9 cellular contexts compared by ENCODE assay signal in the genomic region with DNA sequence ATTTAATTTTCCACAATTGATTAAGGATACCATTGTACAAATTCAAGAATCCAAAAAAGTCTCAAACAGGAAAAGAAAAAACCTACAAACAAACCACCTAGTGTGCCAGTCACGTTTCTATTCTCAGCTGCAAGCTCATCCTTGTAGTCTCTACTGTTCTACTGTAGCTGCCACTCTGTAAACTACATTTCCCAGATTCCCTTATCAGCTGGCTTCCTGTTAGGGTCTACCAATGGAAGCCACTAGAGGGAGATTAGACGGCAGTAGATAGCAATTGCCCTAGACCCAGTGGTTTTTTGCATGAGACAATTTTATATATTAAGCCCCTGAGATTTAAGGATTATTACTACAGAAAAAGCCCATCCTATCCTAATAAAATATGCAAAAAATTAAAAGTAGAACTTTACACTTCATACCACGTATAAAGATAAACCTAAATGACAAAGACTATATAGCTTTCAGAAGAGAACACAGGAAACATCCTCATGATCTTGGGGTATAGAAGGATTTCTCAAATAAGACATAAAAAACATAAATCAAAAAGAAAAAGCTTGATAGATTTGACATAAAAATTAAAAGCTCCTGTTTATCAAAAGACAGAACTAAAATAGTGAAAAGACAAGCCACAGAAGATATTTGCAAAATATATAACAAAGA. TPM values are rescaled to one million over a fixed set of nuclear protein-coding genes. Genes with fewer than 3 reads are reported as not detected.
A peak's percentile ranks its signal among the peaks of the same experiment; 100 is the strongest.
DNase-seq lines count a peak whose midpoint lies in the region; ATAC-seq and TF ChIP-seq lines count a peak whose summit lies in the region.
"Had no signal": no experiment of that assay in that cellular context is flagged by ENCODE, and none has a peak within 500 bp of the region (broad histone marks: within the 10 kb centered on the region; RNA-seq: fewer than 3 reads in every experiment).

No MANE protein-coding gene starts in this region.

- intact Hi-C loops in esophagus muscularis mucosa (cut with DNase I), result no loop called here

- H3K36me3 ChIP-seq in SK-N-MC (ENCODE audit: insufficient read depth, low read length) (no peaks in the 10 kb centered on the region), esophagus muscularis mucosa (peaks cover 29 to 38% (median 35%) of the 10 kb centered on the region in 4 donors)

- H3K36me3 Mint-ChIP-seq in natural killer cell treated with Interleukin-12 subunit alpha and Interleukin-12 subunit beta and Interleukin-15 and Interleukin-18, amount 100 ng/mL, for 72 hours, result no peaks in the 10 kb centered on the region

- H3K4me3 ChIP-seq in SK-N-MC (peak overlapping the region; percentile 46), esophagus muscularis mucosa (no peak overlapping the region)
- H3K4me3 ChIP-seq: skin epidermis had no signal

- H3K27ac ChIP-seq in SK-N-MC (no peak overlapping the region), esophagus muscularis mucosa (replicated peaks in 1 of 4) (no peak overlapping the region)
- H3K27ac ChIP-seq: skin epidermis had no signal

- peak overlapping the region; percentile 19 for H3K9ac ChIP-seq in SK-N-MC (ENCODE audit: insufficient read length)

- no peak overlapping the region for H3K4me3 Mint-ChIP-seq in natural killer cell treated with Interleukin-12 subunit alpha and Interleukin-12 subunit beta and Interleukin-15 and Interleukin-18, amount 100 ng/mL, for 72 hours

- DNase-seq in AG20443 (ENCODE audit: low spot score) (peak; percentile 82), GM13977 (ENCODE audit: low spot score) (peak; percentile 70), NCI-H1417 (lab: John Stamatoyannopoulos, UW) (peak; percentile 29 to 78 (median 51)), SK-N-MC (ENCODE audit: low read depth, low spot score) (peak; percentile 61), esophagus muscularis mucosa (ENCODE audit: extremely low spot score) (peak; percentile 77), occipital lobe (lab: John Stamatoyannopoulos, UW) (no peak)
- no peak for DNase-seq in natural killer cell treated with Interleukin-12 subunit alpha and Interleukin-12 subunit beta and Interleukin-15 and Interleukin-18, amount 100 ng/mL, for 72 hours (ENCODE audit: low spot score)

- TF ChIP-seq EP300 in esophagus muscularis mucosa (IDR thresholded peaks at IDR 0.05), result no peak

- 8% methylated on average over 3 of the region's 3 CpGs for WGBS in esophagus muscularis mucosa

- no peaks in the 10 kb centered on the region for H3K9me3 ChIP-seq in SK-N-MC (ENCODE audit: low read depth, low read length)
- no peaks in the 10 kb centered on the region for H3K9me3 ChIP-seq in esophagus muscularis mucosa

- H3K27ac Mint-ChIP-seq in natural killer cell treated with Interleukin-12 subunit alpha and Interleukin-12 subunit beta and Interleukin-15 and Interleukin-18, amount 100 ng/mL, for 72 hours, result no peak overlapping the region

- TF ChIP-seq POLR2A in esophagus muscularis mucosa (IDR thresholded peaks at IDR 0.05; ENCODE audit: low read depth), result no peak

- no peaks in the 10 kb centered on the region for H3K27me3 ChIP-seq in esophagus muscularis mucosa

- no peaks in the 10 kb centered on the region for H3K4me1 Mint-ChIP-seq in natural killer cell treated with Interleukin-12 subunit alpha and Interleukin-12 subunit beta and Interleukin-15 and Interleukin-18, amount 100 ng/mL, for 72 hours (ENCODE audit: low read depth in 2 of 2)

- peak; percentile 83 for ATAC-seq in HG02763 (IDR thresholded peaks at IDR 0.05; ENCODE audit: unreplicated experiment)
- peak; percentile 69 to 81 for ATAC-seq in natural killer cell treated with Interleukin-12 subunit alpha and Interleukin-12 subunit beta and Interleukin-15 and Interleukin-18, amount 100 ng/mL, for 72 hours

- H3K27me3 Mint-ChIP-seq in natural killer cell treated with Interleukin-12 subunit alpha and Interleukin-12 subunit beta and Interleukin-15 and Interleukin-18, amount 100 ng/mL, for 72 hours, result peaks cover 5 to 8% of the 10 kb centered on the region in 2 donors

- TF ChIP-seq CTCF in GM13977 (IDR thresholded peaks at IDR 0.05; ENCODE audit: extremely low read depth, insufficient read depth, missing control alignments), result peak; percentile 61
- peak; percentile 60 to 82 (median 66) for TF ChIP-seq CTCF in esophagus muscularis mucosa (IDR thresholded peaks at IDR 0.05)

- H3K4me1 ChIP-seq in esophagus muscularis mucosa, result no peaks in the 10 kb centered on the region

- H3K9me3 Mint-ChIP-seq in natural killer cell treated with Interleukin-12 subunit alpha and Interleukin-12 subunit beta and Interleukin-15 and Interleukin-18, amount 100 ng/mL, for 72 hours, result no peaks in the 10 kb centered on the region

- in situ Hi-C loops in GM13977 (cut with MboI; ENCODE audit: low pct_unique_long_range_greater_than_20kb, low sequenced_read_pairs, unreplicated experiment), result no loop called here

RNA-seq across cellular contexts. Expression of gene P4HA2, which starts 37.4 kb away (rescaled TPM):
- total RNA-seq in esophagus muscularis mucosa, result 10 to 100 TPM; 28.8 to 44.7 (median 30.8) TPM
- total RNA-seq in natural killer cell treated with Interleukin-12 subunit alpha and Interleukin-12 subunit beta and Interleukin-15 and Interleukin-18, amount 100 ng/mL, for 72 hours, result 10 to 100 TPM in 1 of 2 donors, 1 to 10 TPM in 1; 5.5 to 20.1 TPM
- total RNA-seq in occipital lobe, result 15.3 TPM

Comparison
In these comparisons a context has a peak if more than half of its experiments do, and no peak if none do; other contexts are left out.
1. DNase-seq: peak in AG20443 (single experiment), GM13977 (single experiment), NCI-H1417 (3 of 3), SK-N-MC (single experiment) and esophagus muscularis mucosa (single experiment); none in natural killer cell treated with Interleukin-12 subunit alpha and Interleukin-12 subunit beta and Interleukin-15 and Interleukin-18, amount 100 ng/mL, for 72 hours (single experiment) and occipital lobe (single experiment).